Comparison of ENCODE assay signal across 2 cellular contexts in genomic region chr6:14763616-14764015, GRCh38.
TF ChIP-seq lines count a peak whose summit lies in the region.

No MANE protein-coding gene starts in this region.

TF ChIP-seq in SK-N-SH treated with all-trans-retinoic acid at 6 μM for 48 hours, 23 proteins besides CTCF, POLR2A, EP300 and RAD21 (continued from another document):
- TF ChIP-seq, protein P1, sequence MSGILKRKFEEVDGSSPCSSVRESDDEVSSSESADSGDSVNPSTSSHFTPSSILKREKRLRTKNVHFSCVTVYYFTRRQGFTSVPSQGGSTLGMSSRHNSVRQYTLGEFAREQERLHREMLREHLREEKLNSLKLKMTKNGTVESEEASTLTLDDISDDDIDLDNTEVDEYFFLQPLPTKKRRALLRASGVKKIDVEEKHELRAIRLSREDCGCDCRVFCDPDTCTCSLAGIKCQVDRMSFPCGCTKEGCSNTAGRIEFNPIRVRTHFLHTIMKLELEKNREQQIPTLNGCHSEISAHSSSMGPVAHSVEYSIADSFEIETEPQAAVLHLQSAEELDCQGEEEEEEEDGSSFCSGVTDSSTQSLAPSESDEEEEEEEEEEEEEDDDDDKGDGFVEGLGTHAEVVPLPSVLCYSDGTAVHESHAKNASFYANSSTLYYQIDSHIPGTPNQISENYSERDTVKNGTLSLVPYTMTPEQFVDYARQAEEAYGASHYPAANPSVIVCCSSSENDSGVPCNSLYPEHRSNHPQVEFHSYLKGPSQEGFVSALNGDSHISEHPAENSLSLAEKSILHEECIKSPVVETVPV (CRISPR knock-in tag; IDR thresholded peaks at IDR 0.05), result no peak
- TF ChIP-seq ZFP30 (CRISPR knock-in tag; IDR thresholded peaks at IDR 0.05), result no peak
- TF ChIP-seq OSR1 (CRISPR knock-in tag; IDR thresholded peaks at IDR 0.05), result no peak
- no peak for TF ChIP-seq ZNF8 (CRISPR knock-in tag; IDR thresholded peaks at IDR 0.05)
- TF ChIP-seq TOX (CRISPR knock-in tag; IDR thresholded peaks at IDR 0.05; ENCODE audit: borderline replicate concordance), result no peak
- TF ChIP-seq ESRRG (CRISPR knock-in tag; IDR thresholded peaks at IDR 0.05), result no peak
- TF ChIP-seq GLIS3 (CRISPR knock-in tag; IDR thresholded peaks at IDR 0.05), result no peak
- TF ChIP-seq, protein P2, sequence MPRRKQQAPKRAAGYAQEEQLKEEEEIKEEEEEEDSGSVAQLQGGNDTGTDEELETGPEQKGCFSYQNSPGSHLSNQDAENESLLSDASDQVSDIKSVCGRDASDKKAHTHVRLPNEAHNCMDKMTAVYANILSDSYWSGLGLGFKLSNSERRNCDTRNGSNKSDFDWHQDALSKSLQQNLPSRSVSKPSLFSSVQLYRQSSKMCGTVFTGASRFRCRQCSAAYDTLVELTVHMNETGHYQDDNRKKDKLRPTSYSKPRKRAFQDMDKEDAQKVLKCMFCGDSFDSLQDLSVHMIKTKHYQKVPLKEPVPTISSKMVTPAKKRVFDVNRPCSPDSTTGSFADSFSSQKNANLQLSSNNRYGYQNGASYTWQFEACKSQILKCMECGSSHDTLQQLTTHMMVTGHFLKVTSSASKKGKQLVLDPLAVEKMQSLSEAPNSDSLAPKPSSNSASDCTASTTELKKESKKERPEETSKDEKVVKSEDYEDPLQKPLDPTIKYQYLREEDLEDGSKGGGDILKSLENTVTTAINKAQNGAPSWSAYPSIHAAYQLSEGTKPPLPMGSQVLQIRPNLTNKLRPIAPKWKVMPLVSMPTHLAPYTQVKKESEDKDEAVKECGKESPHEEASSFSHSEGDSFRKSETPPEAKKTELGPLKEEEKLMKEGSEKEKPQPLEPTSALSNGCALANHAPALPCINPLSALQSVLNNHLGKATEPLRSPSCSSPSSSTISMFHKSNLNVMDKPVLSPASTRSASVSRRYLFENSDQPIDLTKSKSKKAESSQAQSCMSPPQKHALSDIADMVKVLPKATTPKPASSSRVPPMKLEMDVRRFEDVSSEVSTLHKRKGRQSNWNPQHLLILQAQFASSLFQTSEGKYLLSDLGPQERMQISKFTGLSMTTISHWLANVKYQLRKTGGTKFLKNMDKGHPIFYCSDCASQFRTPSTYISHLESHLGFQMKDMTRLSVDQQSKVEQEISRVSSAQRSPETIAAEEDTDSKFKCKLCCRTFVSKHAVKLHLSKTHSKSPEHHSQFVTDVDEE (CRISPR knock-in tag; IDR thresholded peaks at IDR 0.05), result no peak
- TF ChIP-seq, protein P3, sequence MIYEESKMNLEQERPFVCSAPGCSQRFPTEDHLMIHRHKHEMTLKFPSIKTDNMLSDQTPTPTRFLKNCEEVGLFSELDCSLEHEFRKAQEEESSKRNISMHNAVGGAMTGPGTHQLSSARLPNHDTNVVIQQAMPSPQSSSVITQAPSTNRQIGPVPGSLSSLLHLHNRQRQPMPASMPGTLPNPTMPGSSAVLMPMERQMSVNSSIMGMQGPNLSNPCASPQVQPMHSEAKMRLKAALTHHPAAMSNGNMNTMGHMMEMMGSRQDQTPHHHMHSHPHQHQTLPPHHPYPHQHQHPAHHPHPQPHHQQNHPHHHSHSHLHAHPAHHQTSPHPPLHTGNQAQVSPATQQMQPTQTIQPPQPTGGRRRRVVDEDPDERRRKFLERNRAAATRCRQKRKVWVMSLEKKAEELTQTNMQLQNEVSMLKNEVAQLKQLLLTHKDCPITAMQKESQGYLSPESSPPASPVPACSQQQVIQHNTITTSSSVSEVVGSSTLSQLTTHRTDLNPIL (CRISPR knock-in tag; IDR thresholded peaks at IDR 0.05; ENCODE audit: low read depth), result no peak
- TF ChIP-seq ARNTL (CRISPR knock-in tag; IDR thresholded peaks at IDR 0.05; ENCODE audit: borderline replicate concordance, low read depth), result no peak

TF ChIP-seq in IMR-90, 13 proteins besides CTCF, POLR2A, EP300 and RAD21 (continued from another document):
- TF ChIP-seq, protein P4, sequence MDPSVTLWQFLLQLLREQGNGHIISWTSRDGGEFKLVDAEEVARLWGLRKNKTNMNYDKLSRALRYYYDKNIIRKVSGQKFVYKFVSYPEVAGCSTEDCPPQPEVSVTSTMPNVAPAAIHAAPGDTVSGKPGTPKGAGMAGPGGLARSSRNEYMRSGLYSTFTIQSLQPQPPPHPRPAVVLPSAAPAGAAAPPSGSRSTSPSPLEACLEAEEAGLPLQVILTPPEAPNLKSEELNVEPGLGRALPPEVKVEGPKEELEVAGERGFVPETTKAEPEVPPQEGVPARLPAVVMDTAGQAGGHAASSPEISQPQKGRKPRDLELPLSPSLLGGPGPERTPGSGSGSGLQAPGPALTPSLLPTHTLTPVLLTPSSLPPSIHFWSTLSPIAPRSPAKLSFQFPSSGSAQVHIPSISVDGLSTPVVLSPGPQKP (IDR thresholded peaks at IDR 0.05; ENCODE audit: borderline replicate concordance, low read depth, low read length), result no peak
- no peak for TF ChIP-seq NFE2L2 (IDR thresholded peaks at IDR 0.05; ENCODE audit: low read depth, low read length)
- TF ChIP-seq CEBPB (IDR thresholded peaks at IDR 0.05; ENCODE audit: low read depth, low read length), result no peak
- no peak for TF ChIP-seq CHD1 (IDR thresholded peaks at IDR 0.05; ENCODE audit: low read depth, low read length)
TF ChIP-seq in IMR-90: peak in this region for 0.
